In genomic region chr7:964401-965231, GRCh38 we compare ENCODE assay signal across 8 cellular contexts. TPM values are rescaled to one million over a fixed set of nuclear protein-coding genes. Genes with fewer than 3 reads are reported as not detected.
DNase-seq lines count a peak whose midpoint lies in the region; ATAC-seq and TF ChIP-seq lines count a peak whose summit lies in the region.

No MANE protein-coding gene starts in this region.

- no peak overlapping the region for H3K4me2 ChIP-seq in osteoblast (ENCODE audit: insufficient read depth, low read length)

- no peak for ATAC-seq in HG02885 (IDR thresholded peaks at IDR 0.05; ENCODE audit: poor library complexity, unreplicated experiment)
- ATAC-seq in HG02884 (IDR thresholded peaks at IDR 0.05; ENCODE audit: unreplicated experiment) = no peak

- H3K4me3 ChIP-seq in fibroblast of mammary gland (ENCODE audit: control insufficient read depth, low read depth, low read length) = no peak overlapping the region
- H3K4me3 ChIP-seq in osteoblast (ENCODE audit: insufficient read depth, low read length) = no peak overlapping the region

- H3K27me3 ChIP-seq in osteoblast (ENCODE audit: insufficient read depth, low read length) = peaks cover 22% of the 10 kb centered on the region

- DNase-seq in GM04504 (ENCODE audit: low read depth) (peak; percentile 73), OCI-M1 (lab: John Stamatoyannopoulos, UW) (peak; percentile 1), fibroblast of mammary gland (ENCODE audit: low read depth) (peak; percentile 59), osteoblast (ENCODE audit: insufficient read length, low spot score, missing footprints) (peak; percentile 93), EL (no peak), NCI-H1105 (lab: John Stamatoyannopoulos, UW) (no peak)

- H3K4me1 ChIP-seq in osteoblast (ENCODE audit: insufficient read depth, low read length) = peaks cover 5% of the 10 kb centered on the region

- H3K36me3 ChIP-seq in osteoblast (ENCODE audit: insufficient read depth, low read length) = peaks cover 27% of the 10 kb centered on the region

- H3K27ac ChIP-seq in osteoblast (ENCODE audit: low read depth, low read length) = no peak overlapping the region

- peaks cover 37% of the 10 kb centered on the region for H4K20me1 ChIP-seq in osteoblast (ENCODE audit: insufficient read depth, low read length)

- no peaks in the 10 kb centered on the region for H3K9me3 ChIP-seq in osteoblast (ENCODE audit: low read depth, low read length)

- no peak overlapping the region for H2AFZ ChIP-seq in osteoblast (ENCODE audit: low read length)

- TF ChIP-seq CTCF in fibroblast of mammary gland (conservative IDR thresholded peaks at IDR 0.05; ENCODE audit: control insufficient read depth, insufficient read depth, low read depth, low read length) (peak; percentile 38), osteoblast (IDR thresholded peaks at IDR 0.05; ENCODE audit: extremely low read depth, low read depth, low read length) (peak; percentile 54)

- peaks cover 3% of the 10 kb centered on the region for H3K79me2 ChIP-seq in osteoblast (ENCODE audit: insufficient read depth, low read length)

RNA-seq across cellular contexts. Expression of gene ADAP1, which starts 10.1 kb away (rescaled TPM):
- total RNA-seq in osteoblast = 0.59 and 2.2 TPM in 2 replicates

RNA-seq across cellular contexts. Expression of gene COX19, which starts 10.7 kb away (rescaled TPM):
- 10.9 and 13.0 TPM in 2 replicates for total RNA-seq in osteoblast

RNA-seq across cellular contexts. Expression of gene CYP2W1, which starts 18.4 kb away (rescaled TPM):
- total RNA-seq in osteoblast = not detected in 2 replicates

Comparison
In these comparisons a context has a peak if more than half of its experiments do, and no peak if none do; other contexts are left out.
1. DNase-seq: peak in GM04504 (single experiment), OCI-M1 (single experiment), fibroblast of mammary gland (single experiment) and osteoblast (single experiment); none in EL (single experiment) and NCI-H1105 (single experiment).